ENCODE assay signal across 15 cellular contexts in the genomic region with DNA sequence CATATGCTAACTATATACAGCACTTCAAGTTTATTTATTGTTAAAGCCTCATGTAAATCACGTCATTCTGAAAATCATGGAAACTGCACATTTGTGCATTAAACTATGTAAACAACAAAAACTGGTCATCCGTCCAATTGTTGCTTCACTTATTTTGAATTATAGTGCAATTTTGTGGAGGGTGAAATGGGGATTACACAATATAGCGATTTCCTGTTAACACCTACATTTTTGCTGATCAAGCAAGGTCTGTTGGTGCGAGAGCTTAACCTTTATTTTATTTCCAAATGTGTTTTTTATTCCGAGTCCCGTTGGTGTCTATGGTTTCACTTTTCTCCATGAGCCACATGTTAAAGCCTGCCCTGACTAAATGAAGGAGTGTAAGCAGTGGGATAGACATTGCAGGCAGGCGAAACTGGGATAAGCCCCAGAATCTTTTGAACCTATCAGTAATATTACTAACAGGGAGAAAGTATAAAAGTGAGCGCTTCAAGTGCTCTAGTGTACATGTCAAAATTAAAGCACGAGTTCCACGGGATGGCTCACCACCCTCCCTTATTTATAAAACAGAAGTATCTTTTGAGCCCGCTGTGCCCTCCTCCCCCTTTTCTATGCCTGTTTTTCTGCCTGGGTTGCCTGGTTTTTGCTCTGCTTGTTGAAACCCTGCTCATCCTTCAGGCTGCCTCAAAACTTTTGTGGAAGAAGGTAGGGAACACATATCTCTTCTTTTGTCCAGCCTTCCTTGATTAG.
A peak's percentile ranks its signal among the peaks of the same experiment; 100 is the strongest.
DNase-seq lines count a peak whose midpoint lies in the region; ATAC-seq and TF ChIP-seq lines count a peak whose summit lies in the region.
"Had no signal": no experiment of that assay in that cellular context is flagged by ENCODE, and none has a peak within 500 bp of the region (broad histone marks: within the 10 kb centered on the region; RNA-seq: fewer than 3 reads in every experiment).

No MANE protein-coding gene starts in this region.

- H3K27me3 Mint-ChIP-seq in HFFc6 (ENCODE audit: insufficient read depth) = no peaks in the 10 kb centered on the region; the same call in 1 of the 2 replicates
- H3K27me3 Mint-ChIP-seq in natural killer cell treated with Interleukin-12 subunit alpha and Interleukin-12 subunit beta and Interleukin-15 and Interleukin-18, amount 100 ng/mL, for 72 hours = peaks cover 11 to 23% of the 10 kb centered on the region in 2 donors
- H3K27me3 Mint-ChIP-seq in activated CD4-positive, alpha-beta T cell treated with anti-CD3 and anti-CD28 coated beads for 36 hours = no peaks in the 10 kb centered on the region

- intact Hi-C loops in dorsolateral prefrontal cortex (cut with DNase I) = no loop called here
- intact Hi-C loops in activated CD4-positive, alpha-beta T cell treated with anti-CD3 and anti-CD28 coated beads for 36 hours (cut with DNase I, micrococcal nuclease) = no loop called here
- intact Hi-C loops in posterior vena cava (cut with DNase I) = no loop called here

- peaks cover 1 to 21% (median 13%) of the 10 kb centered on the region in 4 donors for H3K4me1 ChIP-seq in liver (ENCODE audit: control insufficient read depth in 4 of 4, insufficient read depth in 4 of 4, low read length in 3 of 4)

- 47% methylated on average over 11 of the region's 11 CpGs for WGBS in liver

- H3K4me3 ChIP-seq in dorsolateral prefrontal cortex = peak overlapping the region in 47 of 59 donors; percentile 3 to 56 (median 30)
- peak overlapping the region; percentile 3 to 30 (median 18) for H3K4me3 ChIP-seq in liver (ENCODE audit: low read depth in 1 of 3, low read length in 3 of 3)

- TF ChIP-seq RAD21 in liver (IDR thresholded peaks at IDR 0.05) = peak in 1 of 2 donors; percentile 45

- no peaks in the 10 kb centered on the region for H3K9me3 Mint-ChIP-seq in HFFc6
- no peaks in the 10 kb centered on the region for H3K9me3 Mint-ChIP-seq in natural killer cell treated with Interleukin-12 subunit alpha and Interleukin-12 subunit beta and Interleukin-15 and Interleukin-18, amount 100 ng/mL, for 72 hours
- no peaks in the 10 kb centered on the region for H3K9me3 Mint-ChIP-seq in activated CD4-positive, alpha-beta T cell treated with anti-CD3 and anti-CD28 coated beads for 36 hours (ENCODE audit: low read depth)
- H3K9me3 Mint-ChIP-seq: activated naive CD8-positive, alpha-beta T cell treated with anti-CD3 and anti-CD28 coated beads, Interleukin-2, amount 10 ng/mL, durations not matched to agents 7 days and 5 days; naive B cell had no signal

- H3K9me3 ChIP-seq in liver (ENCODE audit: control insufficient read depth in 4 of 4, low read length in 3 of 4) = no peaks in the 10 kb centered on the region

- H3K27ac ChIP-seq in dorsolateral prefrontal cortex (peak overlapping the region in 26 of 59 donors; percentile 1 to 66 (median 34)), liver (ENCODE audit: low read depth in 1 of 2, low read length in 2 of 2) (peak overlapping the region; percentile 88), substantia nigra (ENCODE audit: low read depth, low read length, poor library complexity, severe bottlenecking) (peak overlapping the region; percentile 13)

- H3K27ac Mint-ChIP-seq in HFFc6 = peak overlapping the region; percentile 63; the same call in 1 of the 2 replicates
- no peak overlapping the region for H3K27ac Mint-ChIP-seq in natural killer cell treated with Interleukin-12 subunit alpha and Interleukin-12 subunit beta and Interleukin-15 and Interleukin-18, amount 100 ng/mL, for 72 hours
- no peak overlapping the region for H3K27ac Mint-ChIP-seq in activated CD4-positive, alpha-beta T cell treated with anti-CD3 and anti-CD28 coated beads for 36 hours
- H3K27ac Mint-ChIP-seq: activated CD8-positive, alpha-beta T cell treated with anti-CD3 and anti-CD28 coated beads, Interleukin-2, amount 10 ng/mL, durations not matched to agents 7 days and 5 days; activated naive CD8-positive, alpha-beta T cell treated with anti-CD3 and anti-CD28 coated beads, Interleukin-2, amount 10 ng/mL, durations not matched to agents 7 days and 5 days had no signal

- DNase-seq in HFFc6 (no peak), dorsolateral prefrontal cortex (no peak), substantia nigra (lab: John Stamatoyannopoulos, UW) (no peak), posterior vena cava (ENCODE audit: low spot score) (no peak), NCI-H187 (lab: John Stamatoyannopoulos, UW) (no peak)
- DNase-seq in natural killer cell treated with Interleukin-12 subunit alpha and Interleukin-12 subunit beta and Interleukin-15 and Interleukin-18, amount 100 ng/mL, for 72 hours (ENCODE audit: low spot score) = no peak
- no peak for DNase-seq in activated CD4-positive, alpha-beta T cell treated with anti-CD3 and anti-CD28 coated beads for 36 hours
- DNase-seq: activated CD8-positive, alpha-beta T cell treated with anti-CD3 and anti-CD28 coated beads, Interleukin-2, amount 10 ng/mL, durations not matched to agents 7 days and 5 days; activated naive CD8-positive, alpha-beta T cell treated with anti-CD3 and anti-CD28 coated beads, Interleukin-2, amount 10 ng/mL, durations not matched to agents 7 days and 5 days; H7; KG1; naive B cell; stimulated activated CD4-positive, alpha-beta T cell treated with anti-CD3 and anti-CD28 coated beads, Interleukin-15, amount 100 ng/mL, for 24 hours had no signal

- no peak for TF ChIP-seq CTCF in HFFc6 (IDR thresholded peaks at IDR 0.05)
- no peak for TF ChIP-seq CTCF in dorsolateral prefrontal cortex (IDR thresholded peaks at IDR 0.05 in 54 of 56, conservative IDR thresholded peaks at IDR 0.05 in 2 of 56; ENCODE audit: low read depth in 1 of 56, partially characterized antibody in 56 of 56)
- TF ChIP-seq CTCF in liver (IDR thresholded peaks at IDR 0.05; ENCODE audit: low read depth, low read length, missing input control) = no peak

- peak overlapping the region; percentile 68 to 85 for H3K9ac ChIP-seq in liver (ENCODE audit: low read depth in 1 of 2, low read length in 2 of 2)

- peak overlapping the region; percentile 83 for H3K4me3 Mint-ChIP-seq in HFFc6
- no peak overlapping the region for H3K4me3 Mint-ChIP-seq in natural killer cell treated with Interleukin-12 subunit alpha and Interleukin-12 subunit beta and Interleukin-15 and Interleukin-18, amount 100 ng/mL, for 72 hours
- H3K4me3 Mint-ChIP-seq in activated CD4-positive, alpha-beta T cell treated with anti-CD3 and anti-CD28 coated beads for 36 hours = no peak overlapping the region
- H3K4me3 Mint-ChIP-seq: activated CD8-positive, alpha-beta T cell treated with anti-CD3 and anti-CD28 coated beads, Interleukin-2, amount 10 ng/mL, durations not matched to agents 7 days and 5 days; activated naive CD8-positive, alpha-beta T cell treated with anti-CD3 and anti-CD28 coated beads, Interleukin-2, amount 10 ng/mL, durations not matched to agents 7 days and 5 days; naive B cell had no signal

- H3K27me3 ChIP-seq in dorsolateral prefrontal cortex = no peaks in the 10 kb centered on the region
- no peaks in the 10 kb centered on the region for H3K27me3 ChIP-seq in liver (ENCODE audit: control insufficient read depth in 4 of 4, insufficient read depth in 4 of 4, low read length in 3 of 4)

- ATAC-seq in natural killer cell treated with Interleukin-12 subunit alpha and Interleukin-12 subunit beta and Interleukin-15 and Interleukin-18, amount 100 ng/mL, for 72 hours = no peak
- no peak for ATAC-seq in activated CD4-positive, alpha-beta T cell treated with anti-CD3 and anti-CD28 coated beads for 36 hours
- ATAC-seq: activated CD8-positive, alpha-beta T cell treated with anti-CD3 and anti-CD28 coated beads, Interleukin-2, amount 10 ng/mL, durations not matched to agents 7 days and 5 days; Panc1 had no signal

- peaks cover 14% of the 10 kb centered on the region for H3K4me1 Mint-ChIP-seq in HFFc6 (ENCODE audit: low read depth)
- H3K4me1 Mint-ChIP-seq in natural killer cell treated with Interleukin-12 subunit alpha and Interleukin-12 subunit beta and Interleukin-15 and Interleukin-18, amount 100 ng/mL, for 72 hours (ENCODE audit: low read depth in 2 of 2) = no peaks in the 10 kb centered on the region
- no peaks in the 10 kb centered on the region for H3K4me1 Mint-ChIP-seq in activated CD4-positive, alpha-beta T cell treated with anti-CD3 and anti-CD28 coated beads for 36 hours
- H3K4me1 Mint-ChIP-seq: activated naive CD8-positive, alpha-beta T cell treated with anti-CD3 and anti-CD28 coated beads, Interleukin-2, amount 10 ng/mL, durations not matched to agents 7 days and 5 days; naive B cell had no signal

- POLR2A ChIA-PET in activated CD4-positive, alpha-beta T cell treated with anti-CD3 and anti-CD28 coated beads for 36 hours (lab: Charles Lee) = no interaction called here

- H3K36me3 ChIP-seq in liver (ENCODE audit: control insufficient read depth in 4 of 4, insufficient read depth in 3 of 4, low read depth in 1 of 4, low read length in 3 of 4) = no peaks in the 10 kb centered on the region

- CTCF ChIA-PET in activated CD4-positive, alpha-beta T cell treated with anti-CD3 and anti-CD28 coated beads for 36 hours (lab: Charles Lee) = no interaction called here

- H3K36me3 Mint-ChIP-seq in HFFc6 (ENCODE audit: low read depth) = no peaks in the 10 kb centered on the region
- H3K36me3 Mint-ChIP-seq in natural killer cell treated with Interleukin-12 subunit alpha and Interleukin-12 subunit beta and Interleukin-15 and Interleukin-18, amount 100 ng/mL, for 72 hours = no peaks in the 10 kb centered on the region
- H3K36me3 Mint-ChIP-seq in activated CD4-positive, alpha-beta T cell treated with anti-CD3 and anti-CD28 coated beads for 36 hours (ENCODE audit: low read depth) = no peaks in the 10 kb centered on the region
- H3K36me3 Mint-ChIP-seq: activated naive CD8-positive, alpha-beta T cell treated with anti-CD3 and anti-CD28 coated beads, Interleukin-2, amount 10 ng/mL, durations not matched to agents 7 days and 5 days; naive B cell had no signal

TF ChIP-seq in liver, 16 proteins besides CTCF, POLR2A, EP300 and RAD21 (continues in another document):
- no peak for TF ChIP-seq NR2F2 (IDR thresholded peaks at IDR 0.05)
- peak; percentile 40 to 52 for TF ChIP-seq RXRA (IDR thresholded peaks at IDR 0.05)
- TF ChIP-seq HNF4G (IDR thresholded peaks at IDR 0.05) = no peak
- peak in 1 of 2 donors; percentile 28 for TF ChIP-seq GABPA (IDR thresholded peaks at IDR 0.05 in 1 of 2, conservative IDR thresholded peaks at IDR 0.05 in 1 of 2)
- TF ChIP-seq YY1 (IDR thresholded peaks at IDR 0.05) = peak; percentile 46
- peak in 1 of 2 donors; percentile 8 for TF ChIP-seq JUND (IDR thresholded peaks at IDR 0.05)
- peak; percentile 43 for TF ChIP-seq SP1 (IDR thresholded peaks at IDR 0.05)
- TF ChIP-seq, protein P1, sequence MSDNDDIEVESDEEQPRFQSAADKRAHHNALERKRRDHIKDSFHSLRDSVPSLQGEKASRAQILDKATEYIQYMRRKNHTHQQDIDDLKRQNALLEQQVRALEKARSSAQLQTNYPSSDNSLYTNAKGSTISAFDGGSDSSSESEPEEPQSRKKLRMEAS (IDR thresholded peaks at IDR 0.05) = peak; percentile 66
